20 cellular contexts compared by ENCODE assay signal in genomic region chr6:17291778-17292177, GRCh38. TPM values are rescaled to one million over a fixed set of nuclear protein-coding genes. Genes with fewer than 3 reads are reported as not detected.
A peak's percentile ranks its signal among the peaks of the same experiment; 100 is the strongest.
DNase-seq lines count a peak whose midpoint lies in the region; ATAC-seq and TF ChIP-seq lines count a peak whose summit lies in the region.
"Had no signal": no experiment of that assay in that cellular context is flagged by ENCODE, and none has a peak within 500 bp of the region (broad histone marks: within the 10 kb centered on the region; RNA-seq: fewer than 3 reads in every experiment).

No MANE protein-coding gene starts in this region.

- no peak overlapping the region for H3K9ac ChIP-seq in trophoblast cell (ENCODE audit: low read length)

- intact Hi-C loops in Right ventricle myocardium superior (cut with DNase I), result loop anchor here (10.0 kb wide), 1 partner anchor 103 kb away; the partner anchor contains the start of gene CAP2

- H3K4ac ChIP-seq in trophoblast cell (ENCODE audit: low read depth, low read length), result no peak overlapping the region

- no peaks in the 10 kb centered on the region for H3K4me1 Mint-ChIP-seq in GM23338
- H3K4me1 Mint-ChIP-seq: activated CD4-positive, alpha-beta T cell treated with anti-CD3 and anti-CD28 coated beads for 36 hours; CD8-positive, alpha-beta memory T cell; stimulated activated naive B cell treated with anti-CD40 and anti-IgM and Interleukin-4, amounts not matched to agents 10 μg/mL and 1 μg/mL and 100 μg/mL, for 72 hours had no signal

- no peaks in the 10 kb centered on the region for H3F3A ChIP-seq in GM23338 (replicated peaks; ENCODE audit: low read depth)

- H3K23ac ChIP-seq in trophoblast cell (ENCODE audit: low read length), result no peak overlapping the region

- DNase-seq in GM23338 (ENCODE audit: low spot score), result no peak
- peak; percentile 98 for DNase-seq in NCI-H748 (lab: John Stamatoyannopoulos, UW; ENCODE audit: unreplicated experiment)
- peak; percentile 41 for DNase-seq in Right ventricle myocardium superior
- DNase-seq in trophoblast cell, result peak; percentile 91 to 94
- DNase-seq in glomerular visceral epithelial cell (ENCODE audit: extremely low spot score), result no peak
- DNase-seq in activated T-cell treated with anti-CD3 and anti-CD28 coated beads, Interleukin-2, amount 50 U/mL, for 1 hour, result no peak
- DNase-seq: activated CD4-positive, alpha-beta T cell treated with anti-CD3 and anti-CD28 coated beads for 36 hours; CD8-positive, alpha-beta memory T cell; DND-41; HFFc6; KBM-7; MV-4-11; NCI-H69; PC-3; stimulated activated CD4-positive, alpha-beta T cell treated with anti-CD3 and anti-CD28 coated beads, Interleukin-15, amount 100 ng/mL, for 24 hours; stimulated activated naive B cell treated with anti-CD40 and anti-IgM and Interleukin-4, amounts not matched to agents 10 μg/mL and 1 μg/mL and 100 μg/mL, for 72 hours had no signal

- H3K36me3 ChIP-seq in GM23338 (ENCODE audit: insufficient read depth) (no peaks in the 10 kb centered on the region), trophoblast cell (ENCODE audit: control insufficient read depth in 1 of 2, insufficient read depth in 2 of 2, low read length in 2 of 2) (no peaks in the 10 kb centered on the region)
- H3K36me3 ChIP-seq: thoracic aorta had no signal

- no peak overlapping the region for H3K4me3 ChIP-seq in GM23338
- no peak overlapping the region for H3K4me3 ChIP-seq in trophoblast cell (ENCODE audit: low read depth, low read length)
- H3K4me3 ChIP-seq: thoracic aorta had no signal

- no peak overlapping the region for H4K91ac ChIP-seq in trophoblast cell (ENCODE audit: low read depth, low read length)

- H3K27ac Mint-ChIP-seq in GM23338, result no peak overlapping the region
- H3K27ac Mint-ChIP-seq: activated CD4-positive, alpha-beta T cell treated with anti-CD3 and anti-CD28 coated beads for 36 hours; activated T-helper 2 cell treated with anti-CD3 and anti-CD28 coated beads, Interferon-gamma antibody, Interleukin-2, Interleukin-4, amounts not matched to agents 10 μg/mL and 5 μg/mL and 100 μg/mL, durations not matched to agents 14 hours and 24 hours and 36 hours; CD8-positive, alpha-beta memory T cell; HFFc6; stimulated activated naive B cell treated with anti-CD40 and anti-IgM and Interleukin-4, amounts not matched to agents 10 μg/mL and 1 μg/mL and 100 μg/mL, for 72 hours had no signal

- no peaks in the 10 kb centered on the region for H3K79me2 ChIP-seq in GM23338 (replicated peaks; ENCODE audit: insufficient read depth)
- no peaks in the 10 kb centered on the region for H3K79me2 ChIP-seq in trophoblast cell (ENCODE audit: control insufficient read depth, insufficient read depth, low read length, poor library complexity)

- H3K27me3 ChIP-seq in GM23338 (ENCODE audit: insufficient read depth), result no peaks in the 10 kb centered on the region
- no peaks in the 10 kb centered on the region for H3K27me3 ChIP-seq in trophoblast cell (ENCODE audit: insufficient read depth, low read length)

- WGBS in trophoblast cell (ENCODE audit: extremely low coverage, insufficient coverage, insufficient read length), result no CpG with 5 or more reads among the region's 17 CpGs

- TF ChIP-seq CTCF in GM23338 (conservative IDR thresholded peaks at IDR 0.05; ENCODE audit: low read depth in 2 of 2), result no peak

- H2BK120ac ChIP-seq in trophoblast cell (ENCODE audit: insufficient read depth, low read length, poor library complexity), result no peak overlapping the region

- H4K20me1 ChIP-seq in GM23338 (replicated peaks; ENCODE audit: insufficient read depth), result no peaks in the 10 kb centered on the region

- H2AFZ ChIP-seq in GM23338 (no peak overlapping the region), trophoblast cell (ENCODE audit: insufficient read depth, low read length, poor library complexity) (no peak overlapping the region)

- no peak overlapping the region for H4K8ac ChIP-seq in trophoblast cell (ENCODE audit: low read depth, low read length)

- H3K4me1 ChIP-seq in GM23338 (ENCODE audit: insufficient read depth) (no peaks in the 10 kb centered on the region), trophoblast cell (ENCODE audit: control insufficient read depth in 1 of 2, insufficient read depth in 2 of 2, low read length in 2 of 2) (no peaks in the 10 kb centered on the region)

- H2AK5ac ChIP-seq in trophoblast cell (ENCODE audit: low read length), result no peak overlapping the region

- peak; percentile 66 for ATAC-seq in GM23338
- ATAC-seq in Right ventricle myocardium superior (ENCODE audit: poor library complexity), result peak; percentile 9
- ATAC-seq in HG03457 (IDR thresholded peaks at IDR 0.05; ENCODE audit: unreplicated experiment), result no peak
- no peak for ATAC-seq in HG02884 (IDR thresholded peaks at IDR 0.05; ENCODE audit: unreplicated experiment)
- ATAC-seq: activated CD4-positive, alpha-beta T cell treated with anti-CD3 and anti-CD28 coated beads for 36 hours; PC-3; stimulated activated naive B cell treated with anti-CD40 and anti-IgM and Interleukin-4, amounts not matched to agents 10 μg/mL and 1 μg/mL and 100 μg/mL, for 72 hours had no signal

- no peak overlapping the region for H3K18ac ChIP-seq in trophoblast cell (ENCODE audit: low read length)

- H3K4me3 Mint-ChIP-seq in GM23338, result no peak overlapping the region
- H3K4me3 Mint-ChIP-seq: activated CD4-positive, alpha-beta T cell treated with anti-CD3 and anti-CD28 coated beads for 36 hours; CD8-positive, alpha-beta memory T cell; HFFc6; stimulated activated naive B cell treated with anti-CD40 and anti-IgM and Interleukin-4, amounts not matched to agents 10 μg/mL and 1 μg/mL and 100 μg/mL, for 72 hours had no signal

- no peaks in the 10 kb centered on the region for H3K36me3 Mint-ChIP-seq in GM23338 (ENCODE audit: low read depth)
- H3K36me3 Mint-ChIP-seq: CD8-positive, alpha-beta memory T cell; stimulated activated naive B cell treated with anti-CD40 and anti-IgM and Interleukin-4, amounts not matched to agents 10 μg/mL and 1 μg/mL and 100 μg/mL, for 72 hours had no signal

- no peak overlapping the region for H3K14ac ChIP-seq in trophoblast cell (ENCODE audit: low read length)

- no peaks in the 10 kb centered on the region for H3K9me3 Mint-ChIP-seq in GM23338
- H3K9me3 Mint-ChIP-seq: activated T-helper 2 cell treated with anti-CD3 and anti-CD28 coated beads, Interferon-gamma antibody, Interleukin-2, Interleukin-4, amounts not matched to agents 10 μg/mL and 5 μg/mL and 100 μg/mL, durations not matched to agents 14 hours and 24 hours and 36 hours; CD8-positive, alpha-beta memory T cell; HFFc6; stimulated activated naive B cell treated with anti-CD40 and anti-IgM and Interleukin-4, amounts not matched to agents 10 μg/mL and 1 μg/mL and 100 μg/mL, for 72 hours had no signal

- H3K4me2 ChIP-seq in GM23338, result no peak overlapping the region
- H3K4me2 ChIP-seq in trophoblast cell (ENCODE audit: low read length), result no peak overlapping the region

- no peak overlapping the region for H2BK12ac ChIP-seq in trophoblast cell (ENCODE audit: low read length)

- no peaks in the 10 kb centered on the region for H3K9me3 ChIP-seq in trophoblast cell (ENCODE audit: insufficient read depth, low read depth, low read length)
- H3K9me3 ChIP-seq: thoracic aorta had no signal

- H3K9me2 ChIP-seq in GM23338 (ENCODE audit: insufficient read depth), result no peaks in the 10 kb centered on the region

- no peak overlapping the region for H3K27ac ChIP-seq in GM23338 (ENCODE audit: low read depth)
- H3K27ac ChIP-seq in trophoblast cell (ENCODE audit: low read depth, low read length), result no peak overlapping the region
- H3K27ac ChIP-seq: thoracic aorta had no signal

- no peaks in the 10 kb centered on the region for H3K79me1 ChIP-seq in trophoblast cell (ENCODE audit: low read length)

- no peak overlapping the region for H4K12ac ChIP-seq in trophoblast cell (ENCODE audit: low read depth, low read length)

- H3K27me3 Mint-ChIP-seq in GM23338 (ENCODE audit: insufficient read depth, low read depth, poor library complexity), result no peaks in the 10 kb centered on the region

- no peak overlapping the region for H2BK5ac ChIP-seq in trophoblast cell (ENCODE audit: low read depth, low read length, poor library complexity)

TF ChIP-seq in GM23338, 12 proteins besides CTCF, POLR2A, EP300 and RAD21:
- TF ChIP-seq ZNF114 (CRISPR knock-in tag; IDR thresholded peaks at IDR 0.05), result no peak
- no peak for TF ChIP-seq NANOG (IDR thresholded peaks at IDR 0.05; ENCODE audit: borderline replicate concordance)
- TF ChIP-seq EZH2phosphoT487 (IDR thresholded peaks at IDR 0.05; ENCODE audit: unreplicated experiment), result no peak

RNA-seq across cellular contexts. Expression of gene RBM24, which starts 10.6 kb away (rescaled TPM):
- total RNA-seq in GM23338 (2014; rRNA removed; shearing (Covaris generic)), result 0.58 and 1.3 TPM in 2 replicates
- polyA plus RNA-seq in GM23338 (2016; fragmentation: Nextera tagmentation; extraction: Ambion mirVana), result 0.27 and 0.96 TPM in 2 replicates
- total RNA-seq in Right ventricle myocardium superior, result 187 TPM
- 6.4 and 7.7 TPM in 2 replicates for polyA plus RNA-seq in trophoblast cell (2013)
- total RNA-seq: activated CD4-positive, alpha-beta T cell treated with anti-CD3 and anti-CD28 coated beads for 36 hours; activated T-helper 2 cell treated with anti-CD3 and anti-CD28 coated beads, Interferon-gamma antibody, Interleukin-2, Interleukin-4, amounts not matched to agents 10 μg/mL and 5 μg/mL and 100 μg/mL, durations not matched to agents 14 hours and 24 hours and 36 hours; CD8-positive, alpha-beta memory T cell had no signal

Comparison
In these comparisons a context has a peak if more than half of its experiments do, and no peak if none do; other contexts are left out.
1. ATAC-seq: peak in GM23338 (single experiment) and Right ventricle myocardium superior (single experiment); none in HG03457 (single experiment) and HG02884 (single experiment).
2. DNase-seq: peak in NCI-H748 (single experiment), Right ventricle myocardium superior (single experiment) and trophoblast cell (2 of 2); none in GM23338 (single experiment), glomerular visceral epithelial cell (single experiment) and activated T-cell treated with anti-CD3 and anti-CD28 coated beads, Interleukin-2, amount 50 U/mL, for 1 hour (single experiment).
3. RNA of gene RBM24, which starts 10.6 kb away (total RNA-seq): 187 TPM in Right ventricle myocardium superior (single experiment); 0.58 to 1.3 TPM in GM23338; every median in the first group is over 10 times any median in the second.